ENCODE assay signal across 1 cellular context in the genomic region with DNA sequence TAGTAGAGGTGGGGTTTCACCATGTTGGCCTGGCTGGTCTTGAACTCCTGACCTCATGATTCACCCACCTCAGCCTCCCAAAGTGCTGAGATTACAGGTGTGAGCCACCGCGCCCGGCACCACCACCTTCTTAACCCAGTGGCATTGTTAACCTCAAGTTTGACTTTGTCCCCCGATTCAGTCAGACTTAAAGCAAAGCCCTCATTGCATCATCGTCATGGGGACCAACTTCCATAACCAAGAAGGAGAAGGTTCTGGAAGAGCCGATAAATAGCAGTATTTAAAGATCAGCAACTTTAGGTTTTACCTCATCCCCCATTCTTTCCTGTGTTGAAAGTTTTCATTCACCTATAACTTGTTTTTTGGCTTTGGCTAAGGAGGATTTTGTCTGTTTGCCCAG.
A peak's percentile ranks its signal among the peaks of the same experiment; 100 is the strongest.
TF ChIP-seq lines count a peak whose summit lies in the region.

No MANE protein-coding gene starts in this region.

TF ChIP-seq in HepG2, 621 proteins besides CTCF, POLR2A, EP300 and RAD21:
- TF ChIP-seq CEBPB (IDR thresholded peaks at IDR 0.05; ENCODE audit: borderline replicate concordance, low read depth, low read length) (peak; percentile 45; the same call in 1 of the 2 replicates), SMARCE1 (IDR thresholded peaks at IDR 0.05; ENCODE audit: borderline replicate concordance) (no peak), ATF7 (IDR thresholded peaks at IDR 0.05) (0 out of 2 replicates have a peak, but pooled peaks have one; percentile 22), ATF7 (CRISPR knock-in tag; IDR thresholded peaks at IDR 0.05) (no peak)
